In genomic region chr7:34343667-34344066, GRCh38 we compare ENCODE assay signal across 27 cellular contexts.
"Had no signal": no experiment of that assay in that cellular context is flagged by ENCODE, and none has a peak within 500 bp of the region (broad histone marks: within the 10 kb centered on the region; RNA-seq: fewer than 3 reads in every experiment).

No MANE protein-coding gene starts in this region.

- H3K4me1 ChIP-seq: colonic mucosa, esophagus muscularis mucosa, esophagus squamous epithelium, gastrocnemius medialis, gastroesophageal sphincter had no signal

- FAIRE-seq: colon, endometrium, endothelial cell of umbilical vein, frontal cortex had no signal

- H3K27ac ChIP-seq: colonic mucosa, coronary artery, epithelial cell of prostate, esophagus muscularis mucosa, esophagus squamous epithelium, foreskin keratinocyte, gastrocnemius medialis, gastroesophageal sphincter had no signal

- H3K27me3 ChIP-seq: colonic mucosa, dorsolateral prefrontal cortex, esophagus muscularis mucosa, esophagus squamous epithelium, foreskin keratinocyte, gastrocnemius medialis, gastroesophageal sphincter had no signal

- ATAC-seq: effector memory CD8-positive, alpha-beta T cell; esophagus mucosa; foreskin keratinocyte; gastrocnemius medialis; gastroesophageal sphincter had no signal

- H3K27me3 Mint-ChIP-seq: dendritic cell treated with granulocyte-macrophage colony-stimulating factor and Interleukin-4, amounts not matched to agents 40 ng/mL and 50 ng/mL, for 4 days; effector memory CD8-positive, alpha-beta T cell had no signal

- H3K4me3 ChIP-seq: colonic mucosa, coronary artery, dorsolateral prefrontal cortex, esophagus muscularis mucosa, esophagus squamous epithelium, gastrocnemius medialis, gastroesophageal sphincter had no signal

- DNase-seq: colonic mucosa; cortex of kidney; dermis blood vessel endothelial cell; effector CD4-positive, alpha-beta T cell; effector CD8-positive, alpha-beta T cell; effector memory CD4-positive, alpha-beta T cell; effector memory CD8-positive, alpha-beta T cell; endodermal cell; erythroblast; esophagus squamous epithelium; foreskin fibroblast; foreskin keratinocyte; foreskin melanocyte; gastrocnemius medialis; glutamatergic neuron; head of caudate nucleus had no signal

- H3K9me3 ChIP-seq: colonic mucosa, esophagus squamous epithelium, gastrocnemius medialis had no signal

- H3K36me3 ChIP-seq: colonic mucosa, esophagus muscularis mucosa, esophagus squamous epithelium, gastrocnemius medialis, gastroesophageal sphincter had no signal

- H3K9me3 Mint-ChIP-seq: dendritic cell treated with granulocyte-macrophage colony-stimulating factor and Interleukin-4, amounts not matched to agents 40 ng/mL and 50 ng/mL, for 4 days had no signal

- H3K4me3 Mint-ChIP-seq: dendritic cell treated with granulocyte-macrophage colony-stimulating factor and Interleukin-4, amounts not matched to agents 40 ng/mL and 50 ng/mL, for 4 days; effector memory CD8-positive, alpha-beta T cell; endodermal cell had no signal

- H3K27ac Mint-ChIP-seq: dendritic cell treated with granulocyte-macrophage colony-stimulating factor and Interleukin-4, amounts not matched to agents 40 ng/mL and 50 ng/mL, for 4 days; effector memory CD8-positive, alpha-beta T cell; endodermal cell had no signal
